2 cellular contexts compared by ENCODE assay signal in the genomic region with DNA sequence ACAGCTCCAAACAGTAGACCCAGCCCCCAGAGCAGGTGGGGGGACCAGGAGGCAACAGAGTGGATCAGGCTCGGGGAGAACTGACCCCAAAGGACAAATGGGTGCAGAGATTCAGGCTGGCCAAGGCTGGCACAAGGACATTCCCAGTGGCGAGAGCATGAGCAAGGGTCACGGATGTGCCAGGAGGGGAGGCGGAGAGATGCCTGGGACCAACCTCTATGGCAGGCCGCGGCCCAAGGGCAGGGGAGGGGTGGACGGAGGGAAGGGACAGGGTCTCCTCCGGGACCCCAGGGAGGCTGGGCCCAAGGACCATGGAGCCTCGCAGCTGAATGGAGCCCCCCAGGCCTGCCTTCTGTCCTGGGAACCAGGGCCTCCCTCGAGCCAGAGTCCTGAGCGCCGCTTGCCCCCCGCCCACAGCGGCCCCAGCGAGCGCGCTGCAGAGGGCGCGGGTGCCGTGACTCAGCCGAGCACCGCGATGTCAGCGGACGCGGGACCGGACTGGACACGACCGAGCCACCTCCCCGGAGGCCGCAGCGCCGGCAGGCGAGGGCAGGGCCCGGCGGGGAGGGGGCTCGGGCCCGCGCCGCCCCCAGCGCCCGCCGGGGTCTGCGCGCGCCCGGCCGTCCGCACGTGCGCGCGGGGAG.
TF ChIP-seq lines count a peak whose summit lies in the region.

No MANE protein-coding gene starts in this region.

TF ChIP-seq in GM23338, 12 proteins besides CTCF, POLR2A, EP300 and RAD21 (continued from another document):
- TF ChIP-seq EZH2 (IDR thresholded peaks at IDR 0.05; ENCODE audit: low read depth, unreplicated experiment) (no peak), JUNB (IDR thresholded peaks at IDR 0.05; ENCODE audit: unreplicated experiment) (no peak), POLR2AphosphoS5 (IDR thresholded peaks at IDR 0.05; ENCODE audit: low read depth) (no peak), EZH2phosphoT487 (IDR thresholded peaks at IDR 0.05; ENCODE audit: unreplicated experiment) (no peak), NANOG (IDR thresholded peaks at IDR 0.05; ENCODE audit: borderline replicate concordance) (no peak), ZNF331 (CRISPR knock-in tag; IDR thresholded peaks at IDR 0.05; ENCODE audit: low read depth) (no peak), ZNF114 (CRISPR knock-in tag; IDR thresholded peaks at IDR 0.05) (no peak)
- TF ChIP-seq, protein P1, sequence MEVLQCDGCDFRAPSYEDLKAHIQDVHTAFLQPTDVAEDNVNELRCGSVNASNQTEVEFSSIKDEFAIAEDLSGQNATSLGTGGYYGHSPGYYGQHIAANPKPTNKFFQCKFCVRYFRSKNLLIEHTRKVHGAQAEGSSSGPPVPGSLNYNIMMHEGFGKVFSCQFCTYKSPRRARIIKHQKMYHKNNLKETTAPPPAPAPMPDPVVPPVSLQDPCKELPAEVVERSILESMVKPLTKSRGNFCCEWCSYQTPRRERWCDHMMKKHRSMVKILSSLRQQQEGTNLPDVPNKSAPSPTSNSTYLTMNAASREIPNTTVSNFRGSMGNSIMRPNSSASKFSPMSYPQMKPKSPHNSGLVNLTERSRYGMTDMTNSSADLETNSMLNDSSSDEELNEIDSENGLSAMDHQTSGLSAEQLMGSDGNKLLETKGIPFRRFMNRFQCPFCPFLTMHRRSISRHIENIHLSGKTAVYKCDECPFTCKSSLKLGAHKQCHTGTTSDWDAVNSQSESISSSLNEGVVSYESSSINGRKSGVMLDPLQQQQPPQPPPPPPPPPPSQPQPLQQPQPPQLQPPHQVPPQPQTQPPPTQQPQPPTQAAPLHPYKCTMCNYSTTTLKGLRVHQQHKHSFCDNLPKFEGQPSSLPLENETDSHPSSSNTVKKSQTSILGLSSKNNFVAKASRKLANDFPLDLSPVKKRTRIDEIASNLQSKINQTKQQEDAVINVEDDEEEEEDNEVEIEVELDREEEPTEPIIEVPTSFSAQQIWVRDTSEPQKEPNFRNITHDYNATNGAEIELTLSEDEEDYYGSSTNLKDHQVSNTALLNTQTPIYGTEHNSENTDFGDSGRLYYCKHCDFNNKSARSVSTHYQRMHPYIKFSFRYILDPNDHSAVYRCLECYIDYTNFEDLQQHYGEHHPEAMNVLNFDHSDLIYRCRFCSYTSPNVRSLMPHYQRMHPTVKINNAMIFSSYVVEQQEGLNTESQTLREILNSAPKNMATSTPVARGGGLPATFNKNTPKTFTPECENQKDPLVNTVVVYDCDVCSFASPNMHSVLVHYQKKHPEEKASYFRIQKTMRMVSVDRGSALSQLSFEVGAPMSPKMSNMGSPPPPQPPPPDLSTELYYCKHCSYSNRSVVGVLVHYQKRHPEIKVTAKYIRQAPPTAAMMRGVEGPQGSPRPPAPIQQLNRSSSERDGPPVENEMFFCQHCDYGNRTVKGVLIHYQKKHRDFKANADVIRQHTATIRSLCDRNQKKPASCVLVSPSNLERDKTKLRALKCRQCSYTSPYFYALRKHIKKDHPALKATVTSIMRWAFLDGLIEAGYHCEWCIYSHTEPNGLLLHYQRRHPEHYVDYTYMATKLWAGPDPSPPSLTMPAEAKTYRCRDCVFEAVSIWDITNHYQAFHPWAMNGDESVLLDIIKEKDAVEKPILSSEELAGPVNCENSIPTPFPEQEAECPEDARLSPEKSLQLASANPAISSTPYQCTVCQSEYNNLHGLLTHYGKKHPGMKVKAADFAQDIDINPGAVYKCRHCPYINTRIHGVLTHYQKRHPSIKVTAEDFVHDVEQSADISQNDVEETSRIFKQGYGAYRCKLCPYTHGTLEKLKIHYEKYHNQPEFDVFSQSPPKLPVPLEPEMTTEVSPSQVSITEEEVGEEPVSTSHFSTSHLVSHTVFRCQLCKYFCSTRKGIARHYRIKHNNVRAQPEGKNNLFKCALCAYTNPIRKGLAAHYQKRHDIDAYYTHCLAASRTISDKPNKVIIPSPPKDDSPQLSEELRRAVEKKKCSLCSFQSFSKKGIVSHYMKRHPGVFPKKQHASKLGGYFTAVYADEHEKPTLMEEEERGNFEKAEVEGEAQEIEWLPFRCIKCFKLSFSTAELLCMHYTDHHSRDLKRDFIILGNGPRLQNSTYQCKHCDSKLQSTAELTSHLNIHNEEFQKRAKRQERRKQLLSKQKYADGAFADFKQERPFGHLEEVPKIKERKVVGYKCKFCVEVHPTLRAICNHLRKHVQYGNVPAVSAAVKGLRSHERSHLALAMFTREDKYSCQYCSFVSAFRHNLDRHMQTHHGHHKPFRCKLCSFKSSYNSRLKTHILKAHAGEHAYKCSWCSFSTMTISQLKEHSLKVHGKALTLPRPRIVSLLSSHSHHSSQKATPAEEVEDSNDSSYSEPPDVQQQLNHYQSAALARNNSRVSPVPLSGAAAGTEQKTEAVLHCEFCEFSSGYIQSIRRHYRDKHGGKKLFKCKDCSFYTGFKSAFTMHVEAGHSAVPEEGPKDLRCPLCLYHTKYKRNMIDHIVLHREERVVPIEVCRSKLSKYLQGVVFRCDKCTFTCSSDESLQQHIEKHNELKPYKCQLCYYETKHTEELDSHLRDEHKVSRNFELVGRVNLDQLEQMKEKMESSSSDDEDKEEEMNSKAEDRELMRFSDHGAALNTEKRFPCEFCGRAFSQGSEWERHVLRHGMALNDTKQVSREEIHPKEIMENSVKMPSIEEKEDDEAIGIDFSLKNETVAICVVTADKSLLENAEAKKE (CRISPR knock-in tag; IDR thresholded peaks at IDR 0.05), result no peak
TF ChIP-seq in GM23338: peak in this region for 0.

TF ChIP-seq in SK-N-SH treated with all-trans-retinoic acid at 6 μM for 48 hours, 23 proteins besides CTCF, POLR2A, EP300 and RAD21 (continued from another document):
- TF ChIP-seq, protein P2, sequence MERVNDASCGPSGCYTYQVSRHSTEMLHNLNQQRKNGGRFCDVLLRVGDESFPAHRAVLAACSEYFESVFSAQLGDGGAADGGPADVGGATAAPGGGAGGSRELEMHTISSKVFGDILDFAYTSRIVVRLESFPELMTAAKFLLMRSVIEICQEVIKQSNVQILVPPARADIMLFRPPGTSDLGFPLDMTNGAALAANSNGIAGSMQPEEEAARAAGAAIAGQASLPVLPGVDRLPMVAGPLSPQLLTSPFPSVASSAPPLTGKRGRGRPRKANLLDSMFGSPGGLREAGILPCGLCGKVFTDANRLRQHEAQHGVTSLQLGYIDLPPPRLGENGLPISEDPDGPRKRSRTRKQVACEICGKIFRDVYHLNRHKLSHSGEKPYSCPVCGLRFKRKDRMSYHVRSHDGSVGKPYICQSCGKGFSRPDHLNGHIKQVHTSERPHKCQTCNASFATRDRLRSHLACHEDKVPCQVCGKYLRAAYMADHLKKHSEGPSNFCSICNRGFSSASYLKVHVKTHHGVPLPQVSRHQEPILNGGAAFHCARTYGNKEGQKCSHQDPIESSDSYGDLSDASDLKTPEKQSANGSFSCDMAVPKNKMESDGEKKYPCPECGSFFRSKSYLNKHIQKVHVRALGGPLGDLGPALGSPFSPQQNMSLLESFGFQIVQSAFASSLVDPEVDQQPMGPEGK (CRISPR knock-in tag; IDR thresholded peaks at IDR 0.05; ENCODE audit: borderline replicate concordance), result no peak
- TF ChIP-seq RARB (CRISPR knock-in tag; IDR thresholded peaks at IDR 0.05) (no peak), TCF4 (CRISPR knock-in tag; IDR thresholded peaks at IDR 0.05; ENCODE audit: borderline replicate concordance) (no peak), ZFP3 (CRISPR knock-in tag; IDR thresholded peaks at IDR 0.05) (no peak), ZNF565 (CRISPR knock-in tag; conservative IDR thresholded peaks at IDR 0.05; ENCODE audit: low read depth) (no peak), ARNTL (CRISPR knock-in tag; IDR thresholded peaks at IDR 0.05; ENCODE audit: borderline replicate concordance, low read depth) (no peak), ZNF70 (CRISPR knock-in tag; IDR thresholded peaks at IDR 0.05) (no peak), PPARA (CRISPR knock-in tag; IDR thresholded peaks at IDR 0.05; ENCODE audit: borderline replicate concordance) (no peak), ESRRG (CRISPR knock-in tag; IDR thresholded peaks at IDR 0.05) (no peak), ISL1 (CRISPR knock-in tag; IDR thresholded peaks at IDR 0.05) (no peak)
- TF ChIP-seq, protein P3, sequence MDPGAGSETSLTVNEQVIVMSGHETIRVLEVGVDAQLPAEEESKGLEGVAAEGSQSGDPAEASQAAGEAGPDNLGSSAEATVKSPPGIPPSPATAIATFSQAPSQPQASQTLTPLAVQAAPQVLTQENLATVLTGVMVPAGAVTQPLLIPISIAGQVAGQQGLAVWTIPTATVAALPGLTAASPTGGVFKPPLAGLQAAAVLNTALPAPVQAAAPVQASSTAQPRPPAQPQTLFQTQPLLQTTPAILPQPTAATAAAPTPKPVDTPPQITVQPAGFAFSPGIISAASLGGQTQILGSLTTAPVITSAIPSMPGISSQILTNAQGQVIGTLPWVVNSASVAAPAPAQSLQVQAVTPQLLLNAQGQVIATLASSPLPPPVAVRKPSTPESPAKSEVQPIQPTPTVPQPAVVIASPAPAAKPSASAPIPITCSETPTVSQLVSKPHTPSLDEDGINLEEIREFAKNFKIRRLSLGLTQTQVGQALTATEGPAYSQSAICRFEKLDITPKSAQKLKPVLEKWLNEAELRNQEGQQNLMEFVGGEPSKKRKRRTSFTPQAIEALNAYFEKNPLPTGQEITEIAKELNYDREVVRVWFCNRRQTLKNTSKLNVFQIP (CRISPR knock-in tag; IDR thresholded peaks at IDR 0.05; ENCODE audit: borderline replicate concordance, low read depth), result no peak
- TF ChIP-seq, protein P4, sequence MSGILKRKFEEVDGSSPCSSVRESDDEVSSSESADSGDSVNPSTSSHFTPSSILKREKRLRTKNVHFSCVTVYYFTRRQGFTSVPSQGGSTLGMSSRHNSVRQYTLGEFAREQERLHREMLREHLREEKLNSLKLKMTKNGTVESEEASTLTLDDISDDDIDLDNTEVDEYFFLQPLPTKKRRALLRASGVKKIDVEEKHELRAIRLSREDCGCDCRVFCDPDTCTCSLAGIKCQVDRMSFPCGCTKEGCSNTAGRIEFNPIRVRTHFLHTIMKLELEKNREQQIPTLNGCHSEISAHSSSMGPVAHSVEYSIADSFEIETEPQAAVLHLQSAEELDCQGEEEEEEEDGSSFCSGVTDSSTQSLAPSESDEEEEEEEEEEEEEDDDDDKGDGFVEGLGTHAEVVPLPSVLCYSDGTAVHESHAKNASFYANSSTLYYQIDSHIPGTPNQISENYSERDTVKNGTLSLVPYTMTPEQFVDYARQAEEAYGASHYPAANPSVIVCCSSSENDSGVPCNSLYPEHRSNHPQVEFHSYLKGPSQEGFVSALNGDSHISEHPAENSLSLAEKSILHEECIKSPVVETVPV (CRISPR knock-in tag; IDR thresholded peaks at IDR 0.05), result no peak
